In the genomic region with DNA sequence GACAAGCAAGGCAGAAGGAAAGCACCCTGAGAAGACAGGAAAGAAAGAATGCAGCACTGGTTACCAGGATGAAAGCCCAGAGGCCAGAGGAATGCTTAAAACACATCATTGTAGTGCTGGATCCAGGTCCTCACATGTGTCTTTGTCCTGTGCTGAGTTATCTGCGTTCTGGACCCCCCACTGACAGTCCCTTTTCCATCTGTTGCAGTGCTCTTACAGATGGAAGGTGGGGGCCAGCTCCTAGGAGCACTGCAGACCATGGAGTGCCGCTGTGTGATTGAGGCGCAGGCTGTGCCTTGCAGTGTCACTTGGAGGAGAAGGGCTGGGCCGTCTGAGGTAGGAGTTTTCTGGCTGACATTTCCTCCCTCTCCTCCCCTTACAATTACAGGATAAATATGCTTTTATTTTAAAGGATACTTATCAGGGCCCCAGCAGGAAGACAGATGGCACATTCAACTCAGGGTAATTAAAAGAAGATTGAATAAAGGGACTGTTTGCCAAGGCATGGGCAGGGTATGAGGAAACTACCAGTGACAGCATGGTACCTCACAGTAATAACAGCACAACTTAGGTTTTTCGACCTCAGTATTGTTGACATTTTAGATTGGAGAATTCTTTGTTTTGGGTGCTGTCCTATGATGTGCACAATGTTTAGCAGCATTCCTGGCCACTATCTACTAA, we compare ENCODE assay signal across 1 cellular context.
TF ChIP-seq lines count a peak whose summit lies in the region.

No MANE protein-coding gene starts in this region.

TF ChIP-seq in SK-N-SH treated with all-trans-retinoic acid at 6 μM for 48 hours, 23 proteins besides CTCF, POLR2A, EP300 and RAD21 (continued from another document):
- TF ChIP-seq, protein P1, sequence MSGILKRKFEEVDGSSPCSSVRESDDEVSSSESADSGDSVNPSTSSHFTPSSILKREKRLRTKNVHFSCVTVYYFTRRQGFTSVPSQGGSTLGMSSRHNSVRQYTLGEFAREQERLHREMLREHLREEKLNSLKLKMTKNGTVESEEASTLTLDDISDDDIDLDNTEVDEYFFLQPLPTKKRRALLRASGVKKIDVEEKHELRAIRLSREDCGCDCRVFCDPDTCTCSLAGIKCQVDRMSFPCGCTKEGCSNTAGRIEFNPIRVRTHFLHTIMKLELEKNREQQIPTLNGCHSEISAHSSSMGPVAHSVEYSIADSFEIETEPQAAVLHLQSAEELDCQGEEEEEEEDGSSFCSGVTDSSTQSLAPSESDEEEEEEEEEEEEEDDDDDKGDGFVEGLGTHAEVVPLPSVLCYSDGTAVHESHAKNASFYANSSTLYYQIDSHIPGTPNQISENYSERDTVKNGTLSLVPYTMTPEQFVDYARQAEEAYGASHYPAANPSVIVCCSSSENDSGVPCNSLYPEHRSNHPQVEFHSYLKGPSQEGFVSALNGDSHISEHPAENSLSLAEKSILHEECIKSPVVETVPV (CRISPR knock-in tag; IDR thresholded peaks at IDR 0.05): no peak
- no peak for TF ChIP-seq TOX (CRISPR knock-in tag; IDR thresholded peaks at IDR 0.05; ENCODE audit: borderline replicate concordance)
- TF ChIP-seq ZFP30 (CRISPR knock-in tag; IDR thresholded peaks at IDR 0.05): no peak
- no peak for TF ChIP-seq SNAI2 (CRISPR knock-in tag; IDR thresholded peaks at IDR 0.05)
TF ChIP-seq in SK-N-SH treated with all-trans-retinoic acid at 6 μM for 48 hours: peak in this region for 0.
